In genomic region chr22:23801886-23802377, GRCh38 we compare ENCODE assay signal across 22 cellular contexts. TPM values are rescaled to one million over a fixed set of nuclear protein-coding genes. Genes with fewer than 3 reads are reported as not detected.
DNase-seq lines count a peak whose midpoint lies in the region; ATAC-seq and TF ChIP-seq lines count a peak whose summit lies in the region.
"Had no signal": no experiment of that assay in that cellular context is flagged by ENCODE, and none has a peak within 500 bp of the region (broad histone marks: within the 10 kb centered on the region; RNA-seq: fewer than 3 reads in every experiment).

No MANE protein-coding gene starts in this region.

- no peaks in the 10 kb centered on the region for H3K9me2 ChIP-seq in OCI-LY1 (ENCODE audit: low read depth, low read length)

- peaks cover 87% of the 10 kb centered on the region for H3K4me1 ChIP-seq in OCI-LY1 (ENCODE audit: insufficient read depth, low read length, severe bottlenecking)
- H3K4me1 ChIP-seq: adrenal gland, colonic mucosa, transverse colon had no signal

- no peak overlapping the region for H2AFZ ChIP-seq in OCI-LY1 (ENCODE audit: low read length)

- no peaks in the 10 kb centered on the region for H3K27me3 Mint-ChIP-seq in chondrocyte (ENCODE audit: low read depth)
- no peaks in the 10 kb centered on the region for H3K27me3 Mint-ChIP-seq in natural killer cell treated with Interleukin-12 subunit alpha and Interleukin-12 subunit beta and Interleukin-15 and Interleukin-18, amount 100 ng/mL, for 72 hours

- TF ChIP-seq CTCF in OCI-LY1 (IDR thresholded peaks at IDR 0.05; ENCODE audit: low read length) (no peak), chondrocyte (IDR thresholded peaks at IDR 0.05) (no peak)

- H3K27ac Mint-ChIP-seq in chondrocyte (ENCODE audit: unreplicated experiment) = no peak overlapping the region
- H3K27ac Mint-ChIP-seq in stimulated activated effector memory CD8-positive, alpha-beta T cell treated with anti-CD3 and anti-CD28 coated beads, Interleukin-12 subunit alpha, Interleukin-12 subunit beta, amount 100 ng/mL, for 72 hours = peak overlapping the region; percentile 82
- H3K27ac Mint-ChIP-seq in natural killer cell treated with Interleukin-12 subunit alpha and Interleukin-12 subunit beta and Interleukin-15 and Interleukin-18, amount 100 ng/mL, for 72 hours = no peak overlapping the region

- peak overlapping the region; percentile 90 for H3K9ac ChIP-seq in OCI-LY1 (ENCODE audit: low read length)

- H3K4me3 ChIP-seq in OCI-LY1 (ENCODE audit: low read depth, low read length, poor library complexity, severe bottlenecking) = peak overlapping the region; percentile 75
- H3K4me3 ChIP-seq: adrenal gland, colonic mucosa, transverse colon had no signal

- peak overlapping the region; percentile 97 for H3K4me2 ChIP-seq in OCI-LY1 (ENCODE audit: low read length)

- H3K9me3 ChIP-seq in OCI-LY1 (ENCODE audit: low read length) = no peaks in the 10 kb centered on the region
- H3K9me3 ChIP-seq: adrenal gland, colonic mucosa, transverse colon had no signal

- H3K36me3 Mint-ChIP-seq in chondrocyte (ENCODE audit: low read depth) = peaks cover 43% of the 10 kb centered on the region
- H3K36me3 Mint-ChIP-seq in stimulated activated effector memory CD8-positive, alpha-beta T cell treated with anti-CD3 and anti-CD28 coated beads, Interleukin-12 subunit alpha, Interleukin-12 subunit beta, amount 100 ng/mL, for 72 hours = peaks cover 100% of the 10 kb centered on the region
- H3K36me3 Mint-ChIP-seq in natural killer cell treated with Interleukin-12 subunit alpha and Interleukin-12 subunit beta and Interleukin-15 and Interleukin-18, amount 100 ng/mL, for 72 hours = peaks cover 22% of the 10 kb centered on the region

- intact Hi-C loops in sciatic nerve (cut with DNase I) = no loop called here

- no peaks in the 10 kb centered on the region for H3K27me3 ChIP-seq in OCI-LY1 (ENCODE audit: insufficient read depth, low read length)
- H3K27me3 ChIP-seq: adrenal gland, brain microvascular endothelial cell, colonic mucosa, transverse colon had no signal

- no peaks in the 10 kb centered on the region for H4K20me1 ChIP-seq in OCI-LY1 (ENCODE audit: insufficient read depth, low read length)

- DNase-seq in chondrocyte (ENCODE audit: low spot score) (peak; percentile 48), sciatic nerve (ENCODE audit: low spot score) (no peak)
- DNase-seq in stimulated activated effector memory CD8-positive, alpha-beta T cell treated with anti-CD3 and anti-CD28 coated beads, Interleukin-12 subunit alpha, Interleukin-12 subunit beta, amount 100 ng/mL, for 72 hours (ENCODE audit: low spot score in 2 of 2) = no peak
- DNase-seq in natural killer cell treated with Interleukin-12 subunit alpha and Interleukin-12 subunit beta and Interleukin-15 and Interleukin-18, amount 100 ng/mL, for 72 hours (ENCODE audit: low spot score) = no peak
- DNase-seq: activated CD4-positive, alpha-beta T cell treated with anti-CD3 and anti-CD28 coated beads, Interleukin-2, amount 50 U/mL, for 48 hours; activated gamma-delta T cell treated with Interleukin-2 at 50 U/mL for 16 hours; adrenal gland; brain microvascular endothelial cell; colonic mucosa; DND-41; KG1; kidney glomerular epithelial cell; NCI-H1694 treated with DMSO at 0.1 percent for 48 hours; NCI-H526 treated with DMSO at 0.1 percent for 48 hours; RPMI8226; stimulated activated CD4-positive, alpha-beta T cell treated with anti-CD3 and anti-CD28 coated beads, Interleukin-4, amount 100 ng/mL, for 24 hours; transverse colon; WERI-Rb-1 had no signal

- H3K27ac ChIP-seq in OCI-LY1 (ENCODE audit: low read depth, low read length, poor library complexity, severe bottlenecking) = peak overlapping the region; percentile 98
- H3K27ac ChIP-seq: adrenal gland, brain microvascular endothelial cell, colonic mucosa, transverse colon, WERI-Rb-1 had no signal

- peaks cover 21% of the 10 kb centered on the region for H3K79me2 ChIP-seq in OCI-LY1 (ENCODE audit: insufficient read depth, low read length)

- H3F3A ChIP-seq in OCI-LY1 (ENCODE audit: insufficient read depth, low read length) = peaks cover 8% of the 10 kb centered on the region; the same call in 1 of the 2 replicates

- no peak for ATAC-seq in stimulated activated effector memory CD8-positive, alpha-beta T cell treated with anti-CD3 and anti-CD28 coated beads, Interleukin-12 subunit alpha, Interleukin-12 subunit beta, amount 100 ng/mL, for 72 hours
- ATAC-seq in sciatic nerve = no peak
- no peak for ATAC-seq in natural killer cell treated with Interleukin-12 subunit alpha and Interleukin-12 subunit beta and Interleukin-15 and Interleukin-18, amount 100 ng/mL, for 72 hours

- H3K4me1 Mint-ChIP-seq in chondrocyte (ENCODE audit: low read depth) = no peaks in the 10 kb centered on the region
- peaks cover 19% of the 10 kb centered on the region for H3K4me1 Mint-ChIP-seq in stimulated activated effector memory CD8-positive, alpha-beta T cell treated with anti-CD3 and anti-CD28 coated beads, Interleukin-12 subunit alpha, Interleukin-12 subunit beta, amount 100 ng/mL, for 72 hours
- peaks cover 0 to 3% of the 10 kb centered on the region in 2 donors for H3K4me1 Mint-ChIP-seq in natural killer cell treated with Interleukin-12 subunit alpha and Interleukin-12 subunit beta and Interleukin-15 and Interleukin-18, amount 100 ng/mL, for 72 hours (ENCODE audit: low read depth in 2 of 2)

- H3K9me3 Mint-ChIP-seq in chondrocyte (ENCODE audit: low read depth) = no peaks in the 10 kb centered on the region
- no peaks in the 10 kb centered on the region for H3K9me3 Mint-ChIP-seq in stimulated activated effector memory CD8-positive, alpha-beta T cell treated with anti-CD3 and anti-CD28 coated beads, Interleukin-12 subunit alpha, Interleukin-12 subunit beta, amount 100 ng/mL, for 72 hours
- no peaks in the 10 kb centered on the region for H3K9me3 Mint-ChIP-seq in natural killer cell treated with Interleukin-12 subunit alpha and Interleukin-12 subunit beta and Interleukin-15 and Interleukin-18, amount 100 ng/mL, for 72 hours

- H3K4me3 Mint-ChIP-seq in chondrocyte (ENCODE audit: unreplicated experiment) = no peak overlapping the region
- no peak overlapping the region for H3K4me3 Mint-ChIP-seq in stimulated activated effector memory CD8-positive, alpha-beta T cell treated with anti-CD3 and anti-CD28 coated beads, Interleukin-12 subunit alpha, Interleukin-12 subunit beta, amount 100 ng/mL, for 72 hours
- no peak overlapping the region for H3K4me3 Mint-ChIP-seq in natural killer cell treated with Interleukin-12 subunit alpha and Interleukin-12 subunit beta and Interleukin-15 and Interleukin-18, amount 100 ng/mL, for 72 hours

- H3K36me3 ChIP-seq in OCI-LY1 (ENCODE audit: insufficient read depth, low read length) = peaks cover 55% of the 10 kb centered on the region

RNA-seq across cellular contexts. Expression of gene SMARCB1, which starts 15.2 kb away (rescaled TPM):
- total RNA-seq in chondrocyte = 102 to 133 TPM (median 114 TPM) in 3 replicates
- total RNA-seq in sciatic nerve = 56.2 TPM
- 100 to 1,000 TPM in 1 of 2 donors, 10 to 100 TPM in 1; 70.5 to 105 TPM for total RNA-seq in natural killer cell treated with Interleukin-12 subunit alpha and Interleukin-12 subunit beta and Interleukin-15 and Interleukin-18, amount 100 ng/mL, for 72 hours

RNA-seq across cellular contexts. Expression of gene MMP11, which starts 29.3 kb away (rescaled TPM):
- total RNA-seq in chondrocyte (68.4 to 172 TPM (median 169 TPM) in 3 replicates), sciatic nerve (3.9 TPM)
- total RNA-seq in natural killer cell treated with Interleukin-12 subunit alpha and Interleukin-12 subunit beta and Interleukin-15 and Interleukin-18, amount 100 ng/mL, for 72 hours = under 1 TPM in 1 of 2 donors, not detected in 1; 0.50 TPM

RNA-seq across cellular contexts. Expression of gene CHCHD10, which starts 34.2 kb away (rescaled TPM):
- total RNA-seq in chondrocyte (42.6 to 78.5 TPM (median 62.2 TPM) in 3 replicates), sciatic nerve (32.5 TPM)
- total RNA-seq in natural killer cell treated with Interleukin-12 subunit alpha and Interleukin-12 subunit beta and Interleukin-15 and Interleukin-18, amount 100 ng/mL, for 72 hours = 100 to 1,000 TPM in 1 of 2 donors, 10 to 100 TPM in 1; 50.7 to 135 TPM

RNA-seq across cellular contexts. Expression of gene DERL3, which starts 36.9 kb away (rescaled TPM):
- total RNA-seq in chondrocyte (1.3 to 4.6 TPM (median 2.0 TPM) in 3 replicates), sciatic nerve (2.7 TPM)
- 10 to 100 TPM in 1 of 2 donors, 1 to 10 TPM in 1; 4.7 to 14.3 TPM for total RNA-seq in natural killer cell treated with Interleukin-12 subunit alpha and Interleukin-12 subunit beta and Interleukin-15 and Interleukin-18, amount 100 ng/mL, for 72 hours

RNA-seq across cellular contexts. Expression of gene C22orf15, which starts 39.1 kb away (rescaled TPM):
- total RNA-seq in chondrocyte (not detected in 3 replicates), sciatic nerve (0.49 TPM)
- under 1 TPM; 0.83 to 0.86 TPM for total RNA-seq in natural killer cell treated with Interleukin-12 subunit alpha and Interleukin-12 subunit beta and Interleukin-15 and Interleukin-18, amount 100 ng/mL, for 72 hours
- total RNA-seq: colonic mucosa, myocyte, omental fat pad, renal cortical epithelial cell, transverse colon had no signal

Comparison
In these comparisons a context has a peak if more than half of its experiments do, and no peak if none do; other contexts are left out.
1. RNA of gene MMP11, which starts 29.3 kb away (total RNA-seq): 68.4 to 172 TPM in chondrocyte; 3.9 TPM in sciatic nerve (single experiment) and 0.50 TPM in natural killer cell treated with Interleukin-12 subunit alpha and Interleukin-12 subunit beta and Interleukin-15 and Interleukin-18, amount 100 ng/mL, for 72 hours; every median in the first group is over 10 times any median in the second.